In genomic region chr5:112549127-112549526, GRCh38 we compare ENCODE assay signal across 23 cellular contexts.
DNase-seq lines count a peak whose midpoint lies in the region; ATAC-seq and TF ChIP-seq lines count a peak whose summit lies in the region.
"Had no signal": no experiment of that assay in that cellular context is flagged by ENCODE, and none has a peak within 500 bp of the region (broad histone marks: within the 10 kb centered on the region; RNA-seq: fewer than 3 reads in every experiment).

No MANE protein-coding gene starts in this region.

- peaks cover 8% of the 10 kb centered on the region; the same call in 1 of the 2 replicates for H3F3A ChIP-seq in MM.1S (ENCODE audit: insufficient read depth, low read length)

- H3K4me3 ChIP-seq in MM.1S (ENCODE audit: low read length) (peak overlapping the region; percentile 28), parathyroid adenoma (ENCODE audit: low read depth, low read length) (no peak overlapping the region)
- H3K4me3 ChIP-seq: body of pancreas, GM23338, left lung, neural progenitor cell, Peyer's patch, SK-N-MC, spleen had no signal

- H3K79me2 ChIP-seq in MM.1S (ENCODE audit: low read length) (no peaks in the 10 kb centered on the region), parathyroid adenoma (no peaks in the 10 kb centered on the region)

- H3K9me2 ChIP-seq in MM.1S (replicated peaks; ENCODE audit: insufficient read depth, low read length): no peaks in the 10 kb centered on the region

- H3K4me1 ChIP-seq in MM.1S (ENCODE audit: low read length) (peaks cover 16% of the 10 kb centered on the region), parathyroid adenoma (peaks cover 4% of the 10 kb centered on the region)
- H3K4me1 ChIP-seq: body of pancreas, left lung, neural progenitor cell, Peyer's patch had no signal

- H3K9me3 ChIP-seq in MM.1S (replicated peaks; ENCODE audit: insufficient read depth, low read length) (no peaks in the 10 kb centered on the region), parathyroid adenoma (ENCODE audit: control insufficient read depth, low read length) (no peaks in the 10 kb centered on the region)
- H3K9me3 ChIP-seq: body of pancreas, left lung, Peyer's patch, spleen had no signal

- H3K27ac ChIP-seq in MM.1S (ENCODE audit: low read length) (peak overlapping the region; percentile 35; the same call in 1 of the 2 replicates), parathyroid adenoma (no peak overlapping the region)
- H3K27ac ChIP-seq: body of pancreas, left lung, neural progenitor cell, Peyer's patch, SK-N-MC, spleen had no signal

- H3K9ac ChIP-seq in MM.1S (ENCODE audit: low read length) (no peak overlapping the region; the same call in 1 of the 2 replicates), parathyroid adenoma (no peak overlapping the region)
- H3K9ac ChIP-seq: neural progenitor cell had no signal

- peak; percentile 70 for ATAC-seq in GM18867 (IDR thresholded peaks at IDR 0.05; ENCODE audit: unreplicated experiment)
- peak; percentile 46 for ATAC-seq in GM21526 (IDR thresholded peaks at IDR 0.05; ENCODE audit: low FRiP score, unreplicated experiment)
- ATAC-seq: body of pancreas, GM23338 had no signal

- no peaks in the 10 kb centered on the region for H4K20me1 ChIP-seq in MM.1S (ENCODE audit: insufficient read depth, low read length)

- TF ChIP-seq CTCF in MM.1S (IDR thresholded peaks at IDR 0.05; ENCODE audit: low read length) (no peak), parathyroid adenoma (IDR thresholded peaks at IDR 0.05) (no peak)

- peak overlapping the region; percentile 62 for H3K4me2 ChIP-seq in MM.1S (ENCODE audit: low read depth, low read length)
- H3K4me2 ChIP-seq in parathyroid adenoma (ENCODE audit: low read length): no peak overlapping the region
- H3K4me2 ChIP-seq: GM23338, neural progenitor cell had no signal

- DNase-seq in MM.1S (peak; percentile 73), cortex of kidney (lab: John Stamatoyannopoulos, UW) (no peak), iPS-NIHi11 (ENCODE audit: low spot score) (no peak), OCI-M2 (lab: John Stamatoyannopoulos, UW; ENCODE audit: unreplicated experiment) (no peak)
- no peak for DNase-seq in NK-92 treated with Interleukin-12 subunit alpha and Interleukin-12 subunit beta, amount 100 ng/mL, for 24 hours (lab: John Stamatoyannopoulos, UW)
- DNase-seq: activated CD4-positive, CD25-positive, alpha-beta regulatory T cell treated with anti-CD3 and anti-CD28 coated beads, Interleukin-2, amount 50 U/mL, for 72 hours; activated naive CD8-positive, alpha-beta T cell treated with anti-CD3 and anti-CD28 coated beads, Interleukin-2, amount 10 ng/mL, durations not matched to agents 7 days and 5 days; body of pancreas; CD4-positive, CD25-positive, alpha-beta regulatory T cell; endodermal cell; left lung; NCI-H146; NCI-H2171 treated with DMSO at 0.1 percent for 48 hours; NCI-H748 treated with DMSO at 0.1 percent for 48 hours; Peyer's patch; spleen; T-helper 9 cell had no signal

- H3K27me3 ChIP-seq in MM.1S (replicated peaks; ENCODE audit: insufficient read depth, low read length) (no peaks in the 10 kb centered on the region), parathyroid adenoma (ENCODE audit: control insufficient read depth, insufficient read depth, low read length) (no peaks in the 10 kb centered on the region)
- H3K27me3 ChIP-seq: body of pancreas, left lung, neural progenitor cell, Peyer's patch, spleen had no signal

- H3K36me3 ChIP-seq in MM.1S (replicated peaks; ENCODE audit: insufficient read depth, low read length) (no peaks in the 10 kb centered on the region), parathyroid adenoma (ENCODE audit: control insufficient read depth, insufficient read depth, low read length) (no peaks in the 10 kb centered on the region)
- H3K36me3 ChIP-seq: left lung, neural progenitor cell, Peyer's patch, spleen had no signal

- H2AFZ ChIP-seq in MM.1S (ENCODE audit: low read length): peak overlapping the region; percentile 42
- H2AFZ ChIP-seq in parathyroid adenoma: peak overlapping the region; percentile 21
- H2AFZ ChIP-seq: neural progenitor cell had no signal
